7 cellular contexts compared by ENCODE assay signal in genomic region chr1:25616080-25616931, GRCh38. TPM values are rescaled to one million over a fixed set of nuclear protein-coding genes. Genes with fewer than 3 reads are reported as not detected.
DNase-seq lines count a peak whose midpoint lies in the region; ATAC-seq, FAIRE-seq and TF ChIP-seq lines count a peak whose summit lies in the region.

Gene MAN1C1, plus strand, starts transcription at chr1:25616791. Its CDS starts 1,007 bp downstream, at chr1:25617798.

- no peak for FAIRE-seq in bronchial epithelial cell (lab: Jason Lieb, UNC)
- no peak for FAIRE-seq in small intestine (lab: Jason Lieb, UNC)

- H3K4me3 ChIP-seq in WERI-Rb-1 (ENCODE audit: low read depth, low read length) = peak within 1 kb of the TSS; percentile 67
- peak within 1 kb of the TSS; percentile 47 for H3K4me3 ChIP-seq in bronchial epithelial cell (ENCODE audit: low read depth, low read length)
- H3K4me3 ChIP-seq in small intestine (ENCODE audit: low read depth in 1 of 2, low read length in 2 of 2) = peak within 1 kb of the TSS; percentile 63 to 78

- H3K27ac ChIP-seq in WERI-Rb-1 (peak within 1 kb of the TSS; percentile 62), small intestine (ENCODE audit: low read depth in 1 of 2, low read length in 1 of 2) (peak within 1 kb of the TSS; percentile 24 to 61)

- H3K9me3 ChIP-seq in WERI-Rb-1 (ENCODE audit: severe bottlenecking) (no peaks in the 10 kb centered on the region), small intestine (ENCODE audit: control insufficient read depth, low read depth) (no peaks in the 10 kb centered on the region)

- H3K36me3 ChIP-seq in WERI-Rb-1 (no peaks in the 10 kb centered on the region), bronchial epithelial cell (ENCODE audit: control insufficient read depth, insufficient read depth, low read length) (no peaks in the 10 kb centered on the region), small intestine (ENCODE audit: control insufficient read depth in 2 of 2, insufficient read depth in 2 of 2, low read length in 2 of 2) (no peaks in the 10 kb centered on the region)

- WGBS in small intestine, 3 donors = 1% methylated on average over 45 to 107 of the region's 107 CpGs

- peak; percentile 96 for DNase-seq in GM13977 (ENCODE audit: low spot score)
- DNase-seq in NCI-H2171 treated with DMSO at 0.1 percent for 48 hours (lab: John Stamatoyannopoulos, UW) = peak; percentile 81
- DNase-seq in WERI-Rb-1 = peak; percentile 94
- DNase-seq in bronchial epithelial cell (ENCODE audit: low read depth) = peak; percentile 16
- peak; percentile 98 for DNase-seq in iPS-NIHi7 (ENCODE audit: extremely low spot score)
- peak; percentile 75 for DNase-seq in small intestine

- no peaks in the 10 kb centered on the region for H3K27me3 ChIP-seq in WERI-Rb-1 (ENCODE audit: insufficient read depth, low read depth, severe bottlenecking)
- H3K27me3 ChIP-seq in bronchial epithelial cell (ENCODE audit: control insufficient read depth, insufficient read depth, low read length) = peaks cover 18% of the 10 kb centered on the region
- H3K27me3 ChIP-seq in small intestine (ENCODE audit: control insufficient read depth in 2 of 2, insufficient read depth in 2 of 2, low read length in 2 of 2) = peaks cover 0 to 2% of the 10 kb centered on the region in 2 donors

- TF ChIP-seq CTCF in GM13977 (IDR thresholded peaks at IDR 0.05; ENCODE audit: extremely low read depth, insufficient read depth, missing control alignments) (peak; percentile 21), WERI-Rb-1 (IDR thresholded peaks at IDR 0.05; ENCODE audit: low read depth, low read length) (peak; percentile 45; the same call in 1 of the 2 replicates), bronchial epithelial cell (IDR thresholded peaks at IDR 0.05; ENCODE audit: insufficient read depth, low read length, severe bottlenecking) (peak; percentile 44)

- in situ Hi-C loops in GM13977 (cut with MboI; ENCODE audit: low pct_unique_long_range_greater_than_20kb, low sequenced_read_pairs, unreplicated experiment) = no loop called here

- H3K4me1 ChIP-seq in small intestine (ENCODE audit: control insufficient read depth in 2 of 2, insufficient read depth in 1 of 2, low read depth in 1 of 2, low read length in 1 of 2) = no peaks in the 10 kb centered on the region

- ATAC-seq in HG02970 (IDR thresholded peaks at IDR 0.05; ENCODE audit: low FRiP score, unreplicated experiment) = peak; percentile 67

RNA-seq across cellular contexts. Expression of gene MAN1C1, which starts in this region (rescaled TPM):
- under 0.01 and 0.26 TPM in 2 replicates for total RNA-seq in bronchial epithelial cell
- polyA plus RNA-seq in small intestine = 1 to 10 TPM in 2 of 3 donors, under 1 TPM in 1; 0.67 to 5.4 (median 1.4) TPM

Comparison
In these comparisons a context has a peak if more than half of its experiments do, and no peak if none do; other contexts are left out.
1. Peak in every context shown above with its lines: DNase-seq, ATAC-seq, H3K4me3 ChIP-seq and H3K27ac ChIP-seq.
2. Peak in DNase-seq and H3K4me3 ChIP-seq in bronchial epithelial cell; RNA of the gene not detected or under 1 TPM.
3. DNase-seq: peak in every context shown above with its lines; median percentile 98 in iPS-NIHi7; 96 in GM13977; 94 in WERI-Rb-1; 81 in NCI-H2171 treated with DMSO at 0.1 percent for 48 hours; 75 in small intestine; 16 in bronchial epithelial cell.